32 cellular contexts compared by ENCODE assay signal in genomic region chr1:50378757-50379156, GRCh38. TPM values are rescaled to one million over a fixed set of nuclear protein-coding genes. Genes with fewer than 3 reads are reported as not detected.
"Had no signal": no experiment of that assay in that cellular context is flagged by ENCODE, and none has a peak within 500 bp of the region (broad histone marks: within the 10 kb centered on the region; RNA-seq: fewer than 3 reads in every experiment).

No MANE protein-coding gene starts in this region.

- H3K27me3 ChIP-seq: gastroesophageal sphincter, hepatocyte, ovary, sigmoid colon, vagina had no signal

- H3K4me3 ChIP-seq: gastroesophageal sphincter, hepatocyte, ovary, sigmoid colon, thoracic aorta, vagina had no signal

- H3K9me3 ChIP-seq: ovary, sigmoid colon, thoracic aorta, vagina had no signal

- H3K4me1 ChIP-seq: gastroesophageal sphincter, sigmoid colon, vagina had no signal

- DNase-seq: activated CD4-positive, alpha-beta memory T cell treated with anti-CD3 and anti-CD28 coated beads, Interleukin-2, amount 10 ng/mL, durations not matched to agents 7 days and 5 days; activated CD4-positive, alpha-beta T cell treated with anti-CD3 and anti-CD28 coated beads for 1 hour; activated CD4-positive, alpha-beta T cell treated with anti-CD3 and anti-CD28 coated beads, Interleukin-2, amount 10 ng/mL, durations not matched to agents 7 days and 5 days; activated gamma-delta T cell treated with Interleukin-2 at 50 U/mL for 16 hours; activated naive CD4-positive, alpha-beta T cell treated with anti-CD3 and anti-CD28 coated beads, Interleukin-2, amount 50 U/mL, for 16 hours; activated naive CD8-positive, alpha-beta T cell treated with anti-CD3 and anti-CD28 coated beads, Interleukin-2, amount 50 U/mL, for 24 hours; activated T-cell treated with anti-CD3 and anti-CD28 coated beads, Interleukin-2, amount 50 U/mL, for 4 hours; amygdala; caudate nucleus; cortex of kidney; effector memory CD8-positive, alpha-beta T cell; islet precursor cell; left ventricle myocardium superior; naive thymus-derived CD4-positive, alpha-beta T cell; ovary; retina; sigmoid colon; small intestine; stimulated activated CD4-positive, alpha-beta T cell treated with anti-CD3 and anti-CD28 coated beads, Interleukin-4, amount 100 ng/mL, for 24 hours; T1000 had no signal

- H3K27ac ChIP-seq: gastroesophageal sphincter, hepatocyte, ovary, sigmoid colon, thoracic aorta, vagina had no signal

- ATAC-seq: activated naive CD8-positive, alpha-beta T cell treated with anti-CD3 and anti-CD28 coated beads, Interleukin-2, amount 50 U/mL, for 24 hours; activated T-cell treated with anti-CD3 and anti-CD28 coated beads, Interleukin-2, amount 50 U/mL, for 4 hours; activated T-helper 17 cell treated with anti-CD3 and anti-CD28 coated beads, Interleukin-2, amount 50 U/mL, for 72 hours; effector memory CD8-positive, alpha-beta T cell; gastroesophageal sphincter; left ventricle myocardium superior; naive thymus-derived CD4-positive, alpha-beta T cell; stimulated activated effector memory CD8-positive, alpha-beta T cell treated with anti-CD3 and anti-CD28 coated beads, Interleukin-12 subunit alpha, Interleukin-12 subunit beta, amount 100 ng/mL, for 72 hours; WTC11 had no signal

- H3K36me3 ChIP-seq: gastroesophageal sphincter, ovary, sigmoid colon, thoracic aorta, vagina had no signal

RNA-seq across cellular contexts. Expression of gene DMRTA2, which starts 44.5 kb away (rescaled TPM):
- total RNA-seq: activated CD4-positive, alpha-beta memory T cell treated with anti-CD3 and anti-CD28 coated beads, Interleukin-2, amount 10 ng/mL, durations not matched to agents 7 days and 5 days; activated CD4-positive, alpha-beta T cell treated with anti-CD3 and anti-CD28 coated beads, Interleukin-2, amount 10 ng/mL, durations not matched to agents 7 days and 5 days; activated T-cell treated with anti-CD3 and anti-CD28 coated beads, Interleukin-2, amount 50 U/mL, for 4 hours; activated T-helper 17 cell treated with anti-CD3 and anti-CD28 coated beads, Interleukin-2, amount 50 U/mL, for 72 hours; chondrocyte; fibroblast of lung; left ventricle myocardium superior; mesothelial cell of epicardium; naive thymus-derived CD4-positive, alpha-beta T cell; progenitor cell of endocrine pancreas; subcutaneous adipose tissue; vagina; WTC11 had no signal
